In the genomic region with DNA sequence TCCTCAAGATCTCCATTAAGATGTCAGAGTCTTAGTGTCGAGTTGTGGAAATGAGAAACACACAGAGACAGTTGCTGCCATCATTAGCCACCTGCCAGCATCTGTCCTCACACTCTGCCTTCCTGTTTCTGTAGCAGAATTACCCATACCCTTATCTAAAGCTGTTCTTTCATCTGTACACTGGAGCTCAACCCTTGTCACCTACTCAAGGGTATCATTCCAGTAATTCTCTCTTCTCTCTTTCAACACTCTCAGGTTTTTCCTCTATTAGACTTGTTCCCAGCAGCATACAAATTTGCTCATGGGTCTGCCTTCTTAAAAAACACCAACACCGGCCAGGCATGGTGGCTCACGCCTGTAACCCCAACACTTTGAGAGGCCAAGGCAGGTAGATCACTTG, we compare ENCODE assay signal across 16 cellular contexts.
"Had no signal": no experiment of that assay in that cellular context is flagged by ENCODE, and none has a peak within 500 bp of the region (broad histone marks: within the 10 kb centered on the region; RNA-seq: fewer than 3 reads in every experiment).

No MANE protein-coding gene starts in this region.

- H3K36me3 ChIP-seq: ovary, thoracic aorta had no signal

- DNase-seq: activated B cell treated with CpG ODN at 0.5 μM for 24 hours; activated CD4-positive, alpha-beta T cell treated with anti-CD3 and anti-CD28 coated beads, Interleukin-2, amount 50 U/mL, for 1 hour; activated naive CD4-positive, alpha-beta T cell treated with anti-CD3 and anti-CD28 coated beads, Interleukin-2, amount 50 U/mL, for 16 hours; cortex of kidney; effector memory CD4-positive, alpha-beta T cell; kidney; left ventricle myocardium superior; mesendoderm; ovary; stimulated activated CD4-positive, alpha-beta T cell treated with anti-CD3 and anti-CD28 coated beads, Interleukin-4, amount 100 ng/mL, for 24 hours; stimulated activated naive CD8-positive, alpha-beta T cell treated with anti-CD3 and anti-CD28 coated beads, Interleukin-15, amount 100 ng/mL, for 72 hours had no signal

- H3K27me3 ChIP-seq: body of pancreas, ovary had no signal

- H3K4me3 ChIP-seq: body of pancreas, ovary, thoracic aorta had no signal

- ATAC-seq: body of pancreas; left ventricle myocardium superior; stimulated activated naive CD8-positive, alpha-beta T cell treated with anti-CD3 and anti-CD28 coated beads, Interleukin-15, amount 100 ng/mL, for 72 hours had no signal

- H3K4me1 Mint-ChIP-seq: central memory CD8-positive, alpha-beta T cell; stimulated activated naive CD8-positive, alpha-beta T cell treated with anti-CD3 and anti-CD28 coated beads, Interleukin-15, amount 100 ng/mL, for 72 hours had no signal

- FAIRE-seq: kidney, TTC549 had no signal

- H3K9me3 ChIP-seq: body of pancreas, ovary, thoracic aorta had no signal

- H3K9me3 Mint-ChIP-seq: activated B cell treated with CpG ODN at 0.5 μM for 24 hours; activated T-helper 2 cell treated with anti-CD3 and anti-CD28 coated beads, Interferon-gamma antibody, Interleukin-2, Interleukin-4, amounts not matched to agents 10 μg/mL and 5 μg/mL and 100 μg/mL, durations not matched to agents 14 hours and 24 hours and 36 hours; central memory CD8-positive, alpha-beta T cell; stimulated activated naive CD8-positive, alpha-beta T cell treated with anti-CD3 and anti-CD28 coated beads, Interleukin-15, amount 100 ng/mL, for 72 hours had no signal

- H3K27ac ChIP-seq: body of pancreas, ovary, thoracic aorta had no signal

- H3K27ac Mint-ChIP-seq: activated B cell treated with CpG ODN at 0.5 μM for 24 hours; activated T-helper 2 cell treated with anti-CD3 and anti-CD28 coated beads, Interferon-gamma antibody, Interleukin-2, Interleukin-4, amounts not matched to agents 10 μg/mL and 5 μg/mL and 100 μg/mL, durations not matched to agents 14 hours and 24 hours and 36 hours; stimulated activated naive CD8-positive, alpha-beta T cell treated with anti-CD3 and anti-CD28 coated beads, Interleukin-15, amount 100 ng/mL, for 72 hours had no signal

- H3K4me1 ChIP-seq: body of pancreas had no signal

- H3K27me3 Mint-ChIP-seq: stimulated activated naive CD8-positive, alpha-beta T cell treated with anti-CD3 and anti-CD28 coated beads, Interleukin-15, amount 100 ng/mL, for 72 hours had no signal

- H3K4me3 Mint-ChIP-seq: activated B cell treated with CpG ODN at 0.5 μM for 24 hours; central memory CD8-positive, alpha-beta T cell; stimulated activated naive CD8-positive, alpha-beta T cell treated with anti-CD3 and anti-CD28 coated beads, Interleukin-15, amount 100 ng/mL, for 72 hours had no signal
